Comparison of ENCODE assay signal across 20 cellular contexts in the genomic region with DNA sequence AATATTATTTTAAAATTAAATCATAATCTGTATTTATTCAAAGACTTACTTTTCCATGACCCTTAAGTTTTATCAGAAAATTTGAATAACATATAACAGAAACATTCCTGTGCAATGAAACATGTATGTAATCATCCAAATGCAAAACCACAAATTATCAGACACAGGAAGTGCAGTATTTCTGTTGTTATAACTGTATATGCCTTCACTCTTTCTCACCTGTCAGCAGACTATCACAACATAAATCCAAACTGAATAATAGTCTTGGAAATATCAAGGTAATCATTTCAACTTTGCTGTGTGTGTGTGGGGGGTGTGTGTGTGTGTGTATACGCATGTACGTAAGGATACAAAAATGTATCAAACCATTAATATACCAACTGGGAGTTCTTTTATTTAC.
DNase-seq lines count a peak whose midpoint lies in the region; ATAC-seq, FAIRE-seq and TF ChIP-seq lines count a peak whose summit lies in the region.
"Had no signal": no experiment of that assay in that cellular context is flagged by ENCODE, and none has a peak within 500 bp of the region (broad histone marks: within the 10 kb centered on the region; RNA-seq: fewer than 3 reads in every experiment).

No MANE protein-coding gene starts in this region.

- H3K18ac ChIP-seq in IMR-90 (ENCODE audit: low read depth, low read length): no peak overlapping the region

- no peak overlapping the region for H3K4me3 Mint-ChIP-seq in stimulated activated naive B cell treated with anti-CD40 and anti-IgM and Interleukin-4, amounts not matched to agents 10 μg/mL and 1 μg/mL and 100 μg/mL, for 72 hours
- H3K4me3 Mint-ChIP-seq in CD4-positive, alpha-beta memory T cell: no peak overlapping the region
- no peak overlapping the region for H3K4me3 Mint-ChIP-seq in neural progenitor cell

- dilution Hi-C loops in IMR-90 (cut with HindIII; ENCODE audit: low sequenced_read_pairs, unreplicated experiment): no loop called here

- H4K91ac ChIP-seq in IMR-90 (ENCODE audit: insufficient read depth, low read depth, low read length): no peak overlapping the region

- H2BK120ac ChIP-seq in IMR-90 (ENCODE audit: low read depth, low read length): no peak overlapping the region

- no peak for FAIRE-seq in bronchial epithelial cell (lab: Jason Lieb, UNC)
- FAIRE-seq: A204.1, GM19239 had no signal

- TF ChIP-seq CTCF in IMR-90 (conservative IDR thresholded peaks at IDR 0.05; ENCODE audit: low read depth, low read length): no peak
- TF ChIP-seq CTCF in bronchial epithelial cell (IDR thresholded peaks at IDR 0.05; ENCODE audit: insufficient read depth, low read length, severe bottlenecking): no peak
- no peak for TF ChIP-seq CTCF in fibroblast of villous mesenchyme (IDR thresholded peaks at IDR 0.05; ENCODE audit: insufficient read depth, low read depth, low read length)
- no peak for TF ChIP-seq CTCF in neural progenitor cell (IDR thresholded peaks at IDR 0.05)

- 0 out of 2 replicates have a peak overlapping the region, but pooled peaks have one; percentile 16 for H2AK5ac ChIP-seq in IMR-90 (ENCODE audit: low read depth, low read length)

- no peaks in the 10 kb centered on the region for H4K20me1 ChIP-seq in IMR-90 (ENCODE audit: insufficient read depth, low read length)
- H4K20me1 ChIP-seq in neural progenitor cell (ENCODE audit: low read depth): no peaks in the 10 kb centered on the region
- H4K20me1 ChIP-seq: BLaER1 treated with 17β-estradiol and CSF1 and Interleukin-3, amounts not matched to agents 10 nM and 100 nM had no signal

- H3K9me1 ChIP-seq in IMR-90 (ENCODE audit: insufficient read depth, low read length): no peaks in the 10 kb centered on the region

- DNase-seq in Daoy (ENCODE audit: low read depth) (peak; percentile 3), IMR-90 (peak; percentile 65), bronchial epithelial cell (ENCODE audit: low read depth) (peak; percentile 80), fibroblast of villous mesenchyme (ENCODE audit: low read depth) (peak; percentile 27), neural progenitor cell (ENCODE audit: low spot score) (no peak)
- no peak for DNase-seq in stimulated activated naive B cell treated with anti-CD40 and anti-IgM and Interleukin-4, amounts not matched to agents 10 μg/mL and 1 μg/mL and 100 μg/mL, for 72 hours
- DNase-seq in CD4-positive, alpha-beta memory T cell: no peak
- DNase-seq in activated CD4-positive, alpha-beta T cell treated with anti-CD3 and anti-CD28 coated beads, Interleukin-2, amount 50 U/mL, for 48 hours: no peak
- DNase-seq: DND-41, KG1, NCI-H1436, NCI-H2029, NCI-H2171 treated with DMSO at 0.1 percent for 48 hours, NCI-H510A treated with DMSO at 0.1 percent for 48 hours, NCI-H82 had no signal

- no peak for TF ChIP-seq RAD21 in IMR-90 (IDR thresholded peaks at IDR 0.05; ENCODE audit: low read length)

- no peak overlapping the region for H3K14ac ChIP-seq in IMR-90 (replicated peaks; ENCODE audit: low read depth, low read length)

- no peak overlapping the region for H3K4me3 ChIP-seq in IMR-90 (ENCODE audit: insufficient read depth, low read depth, low read length)
- H3K4me3 ChIP-seq in bronchial epithelial cell (ENCODE audit: low read depth, low read length): no peak overlapping the region
- no peak overlapping the region for H3K4me3 ChIP-seq in fibroblast of villous mesenchyme (ENCODE audit: low read depth, low read length)
- H3K4me3 ChIP-seq in CD4-positive, alpha-beta memory T cell (ENCODE audit: low read length in 2 of 2): no peak overlapping the region
- no peak overlapping the region for H3K4me3 ChIP-seq in neural progenitor cell
- H3K4me3 ChIP-seq: BLaER1 treated with 17β-estradiol and CSF1 and Interleukin-3, amounts not matched to agents 10 nM and 100 nM; HAP-1 had no signal

- no CpG with 5 or more reads among the region's 2 CpGs for WGBS in IMR-90 (ENCODE audit: extremely low coverage in 2 of 2, insufficient read length in 1 of 2), 2 experiments

- H3K36me3 ChIP-seq in IMR-90 (ENCODE audit: control insufficient read depth, insufficient read depth, low read length) (no peaks in the 10 kb centered on the region), bronchial epithelial cell (ENCODE audit: control insufficient read depth, insufficient read depth, low read length) (no peaks in the 10 kb centered on the region), neural progenitor cell (no peaks in the 10 kb centered on the region)
- no peaks in the 10 kb centered on the region for H3K36me3 ChIP-seq in CD4-positive, alpha-beta memory T cell (ENCODE audit: insufficient read depth, low read length)
- H3K36me3 ChIP-seq: BLaER1 treated with 17β-estradiol and CSF1 and Interleukin-3, amounts not matched to agents 10 nM and 100 nM; HAP-1 had no signal

- no peak overlapping the region for H3K23ac ChIP-seq in IMR-90 (ENCODE audit: low read depth, low read length)

- H3K27ac ChIP-seq in IMR-90 (ENCODE audit: insufficient read depth, low read length) (no peak overlapping the region), neural progenitor cell (no peak overlapping the region)
- no peak overlapping the region for H3K27ac ChIP-seq in CD4-positive, alpha-beta memory T cell (ENCODE audit: low read depth, low read length)
- H3K27ac ChIP-seq: BLaER1 treated with 17β-estradiol and CSF1 and Interleukin-3, amounts not matched to agents 10 nM and 100 nM had no signal

- H3K4me2 ChIP-seq in IMR-90 (ENCODE audit: low read depth, low read length) (no peak overlapping the region; the same call in 1 of the 2 replicates), neural progenitor cell (no peak overlapping the region)

- no peak overlapping the region for H2AK9ac ChIP-seq in IMR-90 (replicated peaks; ENCODE audit: low read depth, low read length, poor library complexity)

- no peak; the same call in 1 of the 2 replicates for ATAC-seq in IMR-90 (ENCODE audit: low read depth)
- ATAC-seq in stimulated activated naive B cell treated with anti-CD40 and anti-IgM and Interleukin-4, amounts not matched to agents 10 μg/mL and 1 μg/mL and 100 μg/mL, for 72 hours (replicated peaks): no peak
- ATAC-seq: Right ventricle myocardium inferior had no signal

- no peak overlapping the region for H2BK15ac ChIP-seq in IMR-90 (ENCODE audit: low read depth, low read length)

- H3K36me3 Mint-ChIP-seq in stimulated activated naive B cell treated with anti-CD40 and anti-IgM and Interleukin-4, amounts not matched to agents 10 μg/mL and 1 μg/mL and 100 μg/mL, for 72 hours: no peaks in the 10 kb centered on the region
- no peaks in the 10 kb centered on the region for H3K36me3 Mint-ChIP-seq in CD4-positive, alpha-beta memory T cell
- no peaks in the 10 kb centered on the region for H3K36me3 Mint-ChIP-seq in neural progenitor cell

- peak overlapping the region; percentile 71 for H2BK5ac ChIP-seq in IMR-90 (ENCODE audit: low read depth, low read length, poor library complexity, severe bottlenecking)

- H3K4me1 ChIP-seq in IMR-90 (ENCODE audit: control insufficient read depth, insufficient read depth, low read length) (0 out of 2 replicates have a peak, but pooled peaks cover 2% of the 10 kb centered on the region), neural progenitor cell (no peaks in the 10 kb centered on the region)
- no peaks in the 10 kb centered on the region for H3K4me1 ChIP-seq in CD4-positive, alpha-beta memory T cell (ENCODE audit: insufficient read depth, low read length)
- H3K4me1 ChIP-seq: HAP-1 had no signal

- CTCF ChIA-PET in IMR-90 (lab: Yijun Ruan, JAX): no interaction called here
- CTCF ChIA-PET in CD4-positive, alpha-beta memory T cell (lab: Charles Lee; ENCODE audit: partially characterized antibody): no interaction called here

- H3K9ac ChIP-seq in IMR-90 (ENCODE audit: low read depth, low read length) (no peak overlapping the region), neural progenitor cell (no peak overlapping the region)
- H3K9ac ChIP-seq: BLaER1 treated with 17β-estradiol and CSF1 and Interleukin-3, amounts not matched to agents 10 nM and 100 nM had no signal

- no peaks in the 10 kb centered on the region for H3K27me3 ChIP-seq in IMR-90 (ENCODE audit: control insufficient read depth, insufficient read depth, low read length)
- H3K27me3 ChIP-seq in bronchial epithelial cell (ENCODE audit: control insufficient read depth, insufficient read depth, low read length): no peaks in the 10 kb centered on the region
- no peaks in the 10 kb centered on the region for H3K27me3 ChIP-seq in CD4-positive, alpha-beta memory T cell (ENCODE audit: insufficient read depth, low read length)
- H3K27me3 ChIP-seq in neural progenitor cell: no peaks in the 10 kb centered on the region
- H3K27me3 ChIP-seq: BLaER1 treated with 17β-estradiol and CSF1 and Interleukin-3, amounts not matched to agents 10 nM and 100 nM had no signal

- no peaks in the 10 kb centered on the region for H3K79me2 ChIP-seq in neural progenitor cell (ENCODE audit: low read depth)

- no peak overlapping the region for H4K8ac ChIP-seq in IMR-90 (ENCODE audit: low read depth in 2 of 2, low read length in 2 of 2)

- intact Hi-C loops in IMR-90 (cut with micrococcal nuclease): no loop called here
- intact Hi-C loops in CD4-positive, alpha-beta memory T cell (cut with micrococcal nuclease): no loop called here

- POLR2A ChIA-PET in IMR-90 (lab: Charles Lee; ENCODE audit: unreplicated experiment): interaction anchor here (0.6 kb wide), 1 partner anchor 315 kb away, joined by 3 read pairs; no protein-coding TSS in a partner anchor
- POLR2A ChIA-PET in CD4-positive, alpha-beta memory T cell (lab: Charles Lee; ENCODE audit: partially characterized antibody): no interaction called here

- H3K79me1 ChIP-seq in IMR-90 (ENCODE audit: low read depth in 1 of 2, low read length in 2 of 2): no peaks in the 10 kb centered on the region

- H2BK20ac ChIP-seq in IMR-90 (ENCODE audit: low read depth, low read length): no peak overlapping the region

- no peak overlapping the region for H3K4ac ChIP-seq in IMR-90 (ENCODE audit: low read depth, low read length)

- in situ Hi-C loops in IMR-90 (cut with MboI; ENCODE audit: low sequenced_read_pairs): no loop called here

- no peaks in the 10 kb centered on the region for H3K9me3 Mint-ChIP-seq in stimulated activated naive B cell treated with anti-CD40 and anti-IgM and Interleukin-4, amounts not matched to agents 10 μg/mL and 1 μg/mL and 100 μg/mL, for 72 hours
- peaks cover 0 to 9% (median 2%) of the 10 kb centered on the region in 8 donors for H3K9me3 Mint-ChIP-seq in CD4-positive, alpha-beta memory T cell
- no peaks in the 10 kb centered on the region for H3K9me3 Mint-ChIP-seq in neural progenitor cell

- no TSS peak for BruUV-seq in IMR-90 (replicated peaks; lab: Mats Ljungman, UMichigan)

- no peaks in the 10 kb centered on the region for H3K27me3 Mint-ChIP-seq in stimulated activated naive B cell treated with anti-CD40 and anti-IgM and Interleukin-4, amounts not matched to agents 10 μg/mL and 1 μg/mL and 100 μg/mL, for 72 hours
- no peaks in the 10 kb centered on the region for H3K27me3 Mint-ChIP-seq in CD4-positive, alpha-beta memory T cell
- no peaks in the 10 kb centered on the region for H3K27me3 Mint-ChIP-seq in neural progenitor cell (ENCODE audit: insufficient read depth, low read depth)

- no peaks in the 10 kb centered on the region for H3K4me1 Mint-ChIP-seq in stimulated activated naive B cell treated with anti-CD40 and anti-IgM and Interleukin-4, amounts not matched to agents 10 μg/mL and 1 μg/mL and 100 μg/mL, for 72 hours
- no peaks in the 10 kb centered on the region for H3K4me1 Mint-ChIP-seq in CD4-positive, alpha-beta memory T cell
- H3K4me1 Mint-ChIP-seq in neural progenitor cell: no peaks in the 10 kb centered on the region

- no peak overlapping the region for H3K27ac Mint-ChIP-seq in stimulated activated naive B cell treated with anti-CD40 and anti-IgM and Interleukin-4, amounts not matched to agents 10 μg/mL and 1 μg/mL and 100 μg/mL, for 72 hours
- no peak overlapping the region for H3K27ac Mint-ChIP-seq in CD4-positive, alpha-beta memory T cell
- no peak overlapping the region for H3K27ac Mint-ChIP-seq in neural progenitor cell

- TF ChIP-seq POLR2A in IMR-90 (IDR thresholded peaks at IDR 0.05; ENCODE audit: low read depth, low read length): no peak

- no peak overlapping the region for H3K56ac ChIP-seq in IMR-90 (ENCODE audit: extremely low read depth, insufficient read depth, low read length)

- no peak overlapping the region for H4K5ac ChIP-seq in IMR-90 (ENCODE audit: low read depth, low read length)

- H3K9me3 ChIP-seq in IMR-90 (ENCODE audit: control insufficient read depth, insufficient read depth, low read length): no peaks in the 10 kb centered on the region
- H3K9me3 ChIP-seq in CD4-positive, alpha-beta memory T cell (ENCODE audit: control insufficient read depth in 1 of 2, low read length in 2 of 2): no peaks in the 10 kb centered on the region
- H3K9me3 ChIP-seq in neural progenitor cell (ENCODE audit: low read depth): no peaks in the 10 kb centered on the region
- H3K9me3 ChIP-seq: BLaER1 treated with 17β-estradiol and CSF1 and Interleukin-3, amounts not matched to agents 10 nM and 100 nM; HAP-1 had no signal

- H3F3A ChIP-seq in neural progenitor cell (ENCODE audit: low read depth): no peaks in the 10 kb centered on the region

- H2AFZ ChIP-seq in IMR-90 (replicated peaks; ENCODE audit: low read length, poor library complexity) (no peak overlapping the region), neural progenitor cell (replicated peaks) (no peak overlapping the region)

Comparison
In these comparisons a context has a peak if more than half of its experiments do, and no peak if none do; other contexts are left out.
1. DNase-seq: peak in Daoy (single experiment), IMR-90 (single experiment), bronchial epithelial cell (single experiment) and fibroblast of villous mesenchyme (single experiment); none in stimulated activated naive B cell treated with anti-CD40 and anti-IgM and Interleukin-4, amounts not matched to agents 10 μg/mL and 1 μg/mL and 100 μg/mL, for 72 hours (single experiment), CD4-positive, alpha-beta memory T cell (0 of 5), activated CD4-positive, alpha-beta T cell treated with anti-CD3 and anti-CD28 coated beads, Interleukin-2, amount 50 U/mL, for 48 hours (0 of 2) and neural progenitor cell (single experiment).